ENCODE assay signal across 15 cellular contexts in the genomic region with DNA sequence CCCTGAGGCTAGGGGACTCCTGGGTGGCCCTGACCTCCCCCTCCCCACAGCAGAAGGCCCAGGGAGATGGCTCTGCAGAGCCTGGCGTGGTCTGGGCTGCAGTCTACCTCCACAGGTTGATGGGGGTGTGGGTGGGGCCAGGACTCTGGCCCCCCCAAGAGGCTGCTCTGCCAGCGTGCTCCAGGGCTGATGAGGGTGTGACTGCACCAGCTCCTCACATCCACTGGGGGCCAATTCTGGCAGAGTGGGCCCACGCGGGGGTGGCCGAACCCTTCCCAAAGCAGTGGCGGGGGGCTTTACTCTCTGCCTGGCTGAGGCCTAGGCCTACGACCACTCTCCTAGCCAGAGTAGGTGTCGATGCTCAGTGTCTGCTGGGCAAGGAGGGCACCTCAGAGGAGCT. TPM values are rescaled to one million over a fixed set of nuclear protein-coding genes. Genes with fewer than 3 reads are reported as not detected.
DNase-seq lines count a peak whose midpoint lies in the region; ATAC-seq and TF ChIP-seq lines count a peak whose summit lies in the region.
"Had no signal": no experiment of that assay in that cellular context is flagged by ENCODE, and none has a peak within 500 bp of the region (broad histone marks: within the 10 kb centered on the region; RNA-seq: fewer than 3 reads in every experiment).

No MANE protein-coding gene starts in this region.

- no peak for ATAC-seq in stimulated activated naive B cell treated with anti-CD40 and anti-IgM and Interleukin-4, amounts not matched to agents 10 μg/mL and 1 μg/mL and 100 μg/mL, for 72 hours (replicated peaks)
- ATAC-seq: SK-N-SH treated with all-trans-retinoic acid at 6 μM for 48 hours had no signal

- H3K27ac Mint-ChIP-seq in activated naive CD4-positive, alpha-beta T cell treated with anti-CD3 and anti-CD28 coated beads, Interleukin-2, amount 50 U/mL, for 24 hours: no peak overlapping the region
- H3K27ac Mint-ChIP-seq in activated naive CD4-positive, alpha-beta T cell treated with anti-CD3 and anti-CD28 coated beads for 36 hours: no peak overlapping the region
- no peak overlapping the region for H3K27ac Mint-ChIP-seq in endodermal cell
- H3K27ac Mint-ChIP-seq in stimulated activated naive B cell treated with anti-CD40 and anti-IgM and Interleukin-4, amounts not matched to agents 10 μg/mL and 1 μg/mL and 100 μg/mL, for 72 hours: no peak overlapping the region

- POLR2A ChIA-PET in OCI-LY7 (lab: Charles Lee): no interaction called here

- no peaks in the 10 kb centered on the region for H3K9me3 Mint-ChIP-seq in activated naive CD4-positive, alpha-beta T cell treated with anti-CD3 and anti-CD28 coated beads, Interleukin-2, amount 50 U/mL, for 24 hours
- H3K9me3 Mint-ChIP-seq in activated naive CD4-positive, alpha-beta T cell treated with anti-CD3 and anti-CD28 coated beads for 36 hours: no peaks in the 10 kb centered on the region
- H3K9me3 Mint-ChIP-seq in endodermal cell: no peaks in the 10 kb centered on the region
- H3K9me3 Mint-ChIP-seq in stimulated activated naive B cell treated with anti-CD40 and anti-IgM and Interleukin-4, amounts not matched to agents 10 μg/mL and 1 μg/mL and 100 μg/mL, for 72 hours: no peaks in the 10 kb centered on the region

- no peaks in the 10 kb centered on the region for H4K20me1 ChIP-seq in OCI-LY7 (ENCODE audit: insufficient read depth, low read length)

- H3K36me3 Mint-ChIP-seq in activated naive CD4-positive, alpha-beta T cell treated with anti-CD3 and anti-CD28 coated beads, Interleukin-2, amount 50 U/mL, for 24 hours: no peaks in the 10 kb centered on the region
- H3K36me3 Mint-ChIP-seq in activated naive CD4-positive, alpha-beta T cell treated with anti-CD3 and anti-CD28 coated beads for 36 hours (ENCODE audit: low read depth): no peaks in the 10 kb centered on the region
- no peaks in the 10 kb centered on the region for H3K36me3 Mint-ChIP-seq in endodermal cell (ENCODE audit: low read depth)
- H3K36me3 Mint-ChIP-seq in stimulated activated naive B cell treated with anti-CD40 and anti-IgM and Interleukin-4, amounts not matched to agents 10 μg/mL and 1 μg/mL and 100 μg/mL, for 72 hours: no peaks in the 10 kb centered on the region

- peak overlapping the region; percentile 47 for H3K4me3 Mint-ChIP-seq in activated naive CD4-positive, alpha-beta T cell treated with anti-CD3 and anti-CD28 coated beads, Interleukin-2, amount 50 U/mL, for 24 hours
- H3K4me3 Mint-ChIP-seq in activated naive CD4-positive, alpha-beta T cell treated with anti-CD3 and anti-CD28 coated beads for 36 hours: no peak overlapping the region
- no peak overlapping the region for H3K4me3 Mint-ChIP-seq in endodermal cell
- H3K4me3 Mint-ChIP-seq in stimulated activated naive B cell treated with anti-CD40 and anti-IgM and Interleukin-4, amounts not matched to agents 10 μg/mL and 1 μg/mL and 100 μg/mL, for 72 hours: no peak overlapping the region

- no peaks in the 10 kb centered on the region for H3K27me3 Mint-ChIP-seq in activated naive CD4-positive, alpha-beta T cell treated with anti-CD3 and anti-CD28 coated beads, Interleukin-2, amount 50 U/mL, for 24 hours
- H3K27me3 Mint-ChIP-seq in activated naive CD4-positive, alpha-beta T cell treated with anti-CD3 and anti-CD28 coated beads for 36 hours (ENCODE audit: low read depth): no peaks in the 10 kb centered on the region
- no peaks in the 10 kb centered on the region for H3K27me3 Mint-ChIP-seq in endodermal cell (ENCODE audit: insufficient read depth)
- peaks cover 5 to 36% of the 10 kb centered on the region in 2 donors for H3K27me3 Mint-ChIP-seq in stimulated activated naive B cell treated with anti-CD40 and anti-IgM and Interleukin-4, amounts not matched to agents 10 μg/mL and 1 μg/mL and 100 μg/mL, for 72 hours

- H3K36me3 ChIP-seq in OCI-LY7 (ENCODE audit: insufficient read depth, low read length): no peaks in the 10 kb centered on the region
- H3K36me3 ChIP-seq in endodermal cell (ENCODE audit: control insufficient read depth, insufficient read depth, low read length): no peaks in the 10 kb centered on the region
- no peaks in the 10 kb centered on the region for H3K36me3 ChIP-seq in tibial nerve
- H3K36me3 ChIP-seq: MG63, Peyer's patch had no signal

- TF ChIP-seq CTCF in OCI-LY7 (conservative IDR thresholded peaks at IDR 0.05; ENCODE audit: low read length): peak; percentile 36; the same call in 1 of the 2 replicates
- TF ChIP-seq CTCF in endodermal cell (conservative IDR thresholded peaks at IDR 0.05): peak; percentile 36
- no peak for TF ChIP-seq CTCF in tibial nerve (IDR thresholded peaks at IDR 0.05)

- no peaks in the 10 kb centered on the region for H3K9me3 ChIP-seq in OCI-LY7 (ENCODE audit: low read length)
- H3K9me3 ChIP-seq in endodermal cell (ENCODE audit: control insufficient read depth, low read length): no peaks in the 10 kb centered on the region
- no peaks in the 10 kb centered on the region for H3K9me3 ChIP-seq in tibial nerve
- H3K9me3 ChIP-seq: MG63, Peyer's patch had no signal

- CTCF ChIA-PET in activated naive CD4-positive, alpha-beta T cell treated with anti-CD3 and anti-CD28 coated beads for 36 hours (lab: Charles Lee): interaction anchor here (1.1 kb wide), 1 partner anchor 192 kb away, joined by 3 read pairs; no protein-coding TSS in a partner anchor
- CTCF ChIA-PET in OCI-LY7 (lab: Charles Lee; ENCODE audit: unreplicated experiment): no interaction called here

- no peak overlapping the region for H3K4me3 ChIP-seq in OCI-LY7 (ENCODE audit: low read depth, low read length, poor library complexity, severe bottlenecking)
- H3K4me3 ChIP-seq in endodermal cell (ENCODE audit: low read length): no peak overlapping the region
- no peak overlapping the region for H3K4me3 ChIP-seq in tibial nerve
- H3K4me3 ChIP-seq: MG63, Peyer's patch had no signal

- no peaks in the 10 kb centered on the region for H3K79me2 ChIP-seq in OCI-LY7 (ENCODE audit: insufficient read depth, low read depth, low read length)

- intact Hi-C loops in activated naive CD4-positive, alpha-beta T cell treated with anti-CD3 and anti-CD28 coated beads for 36 hours (cut with micrococcal nuclease): no loop called here
- intact Hi-C loops in OCI-LY7 (cut with micrococcal nuclease; ENCODE audit: unreplicated experiment): no loop called here

- H2AFZ ChIP-seq in OCI-LY7 (ENCODE audit: low read length): no peak overlapping the region

- H3K4me1 Mint-ChIP-seq in activated naive CD4-positive, alpha-beta T cell treated with anti-CD3 and anti-CD28 coated beads, Interleukin-2, amount 50 U/mL, for 24 hours: peaks cover 13% of the 10 kb centered on the region
- H3K4me1 Mint-ChIP-seq in activated naive CD4-positive, alpha-beta T cell treated with anti-CD3 and anti-CD28 coated beads for 36 hours (ENCODE audit: low read depth): peaks cover 20% of the 10 kb centered on the region
- peaks cover 11% of the 10 kb centered on the region for H3K4me1 Mint-ChIP-seq in endodermal cell
- H3K4me1 Mint-ChIP-seq in stimulated activated naive B cell treated with anti-CD40 and anti-IgM and Interleukin-4, amounts not matched to agents 10 μg/mL and 1 μg/mL and 100 μg/mL, for 72 hours: peaks cover 10 to 25% of the 10 kb centered on the region in 2 donors

- no peak overlapping the region for H3K4me2 ChIP-seq in OCI-LY7 (ENCODE audit: low read length)
- H3K4me2 ChIP-seq: KMS-11 had no signal

- H3K4me1 ChIP-seq in OCI-LY7 (ENCODE audit: insufficient read depth, low read length, poor library complexity, severe bottlenecking): peaks cover 45% of the 10 kb centered on the region
- peaks cover 5% of the 10 kb centered on the region for H3K4me1 ChIP-seq in endodermal cell (ENCODE audit: control insufficient read depth, insufficient read depth, low read length)
- H3K4me1 ChIP-seq in tibial nerve: peaks cover 0 to 66% (median 35%) of the 10 kb centered on the region in 4 donors

- H3K9me2 ChIP-seq in OCI-LY7 (ENCODE audit: insufficient read depth, low read length): no peaks in the 10 kb centered on the region

- H3K27me3 ChIP-seq in endodermal cell (ENCODE audit: control insufficient read depth, insufficient read depth, low read length, poor library complexity, severe bottlenecking): no peaks in the 10 kb centered on the region
- H3K27me3 ChIP-seq in tibial nerve: no peaks in the 10 kb centered on the region
- H3K27me3 ChIP-seq: MG63, Peyer's patch had no signal

- no peak for TF ChIP-seq POLR2A in tibial nerve (IDR thresholded peaks at IDR 0.05)

- TF ChIP-seq EP300 in tibial nerve (IDR thresholded peaks at IDR 0.05): no peak

- H3K9ac ChIP-seq in endodermal cell (ENCODE audit: extremely low read depth, low read length, poor library complexity, severe bottlenecking): no peak overlapping the region
- H3K9ac ChIP-seq: KMS-11 had no signal

- no TSS peak for BruUV-seq in OCI-LY7 (replicated peaks; lab: Mats Ljungman, UMichigan)

- WGBS in endodermal cell (ENCODE audit: insufficient coverage in 1 of 2, insufficient read length in 1 of 2), 2 experiments: 93 to 97% methylated on average over 6 to 8 of the region's 8 CpGs
- 95 to 100% methylated on average over 1 to 4 of the region's 8 CpGs for WGBS in tibial nerve, 2 donors

- DNase-seq in activated naive CD4-positive, alpha-beta T cell treated with anti-CD3 and anti-CD28 coated beads for 36 hours: no peak
- DNase-seq in OCI-LY7 (ENCODE audit: low spot score) (no peak), endodermal cell (no peak), tibial nerve (ENCODE audit: low spot score in 2 of 2) (no peak), GM19238 (ENCODE audit: insufficient read length, low spot score) (no peak)
- DNase-seq in stimulated activated CD4-positive, alpha-beta T cell treated with anti-CD3 and anti-CD28 coated beads, Interleukin-2, amount 100 ng/mL, for 48 hours: no peak
- DNase-seq in stimulated activated naive B cell treated with anti-CD40 and anti-IgM and Interleukin-4, amounts not matched to agents 10 μg/mL and 1 μg/mL and 100 μg/mL, for 72 hours: no peak
- DNase-seq: HCEC 1CT, MG63, NCI-H1092 treated with DMSO at 0.1 percent for 48 hours, NCI-H82, Peyer's patch had no signal

- H3K27ac ChIP-seq in OCI-LY7 (ENCODE audit: low read depth, low read length, poor library complexity, severe bottlenecking) (no peak overlapping the region), endodermal cell (ENCODE audit: low read depth, low read length) (no peak overlapping the region), tibial nerve (peak overlapping the region in 3 of 4 donors; percentile 13 to 91 (median 30))
- H3K27ac ChIP-seq: KMS-11 had no signal

RNA-seq across cellular contexts. Expression of a gene that starts 28.0 kb away (rescaled TPM):
- total RNA-seq in activated naive CD4-positive, alpha-beta T cell treated with anti-CD3 and anti-CD28 coated beads for 36 hours: 10 to 100 TPM; 37.2 to 40.0 TPM
- total RNA-seq in OCI-LY7 (2014; rRNA removed; shearing (Covaris generic)): 59.2 and 75.7 TPM in 2 replicates
- 42.3 and 42.4 TPM in 2 replicates for total RNA-seq in OCI-LY7 (2022)
- 10 to 100 TPM; 47.9 to 48.4 TPM for total RNA-seq in endodermal cell
- 43.3 TPM for polyA plus RNA-seq in endodermal cell (2013, experiment 1 of 2)
- 38.8 TPM for polyA plus RNA-seq in endodermal cell (2013, experiment 2 of 2)
- 10 to 100 TPM; 48.6 to 61.4 (median 55.9) TPM for total RNA-seq in tibial nerve

Comparison
In these comparisons a context has a peak if more than half of its experiments do, and no peak if none do; other contexts are left out.
1. H3K27ac ChIP-seq: peak in tibial nerve (3 of 4); none in OCI-LY7 (single experiment) and endodermal cell (single experiment).
2. CTCF ChIP-seq: peak in OCI-LY7 (single experiment) and endodermal cell (single experiment); none in tibial nerve (0 of 5).